ENCODE assay signal across 11 cellular contexts in genomic region chr11:67486481-67487195, GRCh38. TPM values are rescaled to one million over a fixed set of nuclear protein-coding genes. Genes with fewer than 3 reads are reported as not detected.
A peak's percentile ranks its signal among the peaks of the same experiment; 100 is the strongest.
DNase-seq lines count a peak whose midpoint lies in the region; ATAC-seq and FAIRE-seq lines count a peak whose summit lies in the region.
"Had no signal": no experiment of that assay in that cellular context is flagged by ENCODE, and none has a peak within 500 bp of the region (broad histone marks: within the 10 kb centered on the region; RNA-seq: fewer than 3 reads in every experiment).

No MANE protein-coding gene starts in this region.

- no peak overlapping the region for H3K4me3 ChIP-seq in BLaER1

- peak; percentile 97 for FAIRE-seq in GM18507 (lab: Jason Lieb, UNC)

- H3K36me3 ChIP-seq in BLaER1 = peaks cover 53% of the 10 kb centered on the region

- peaks cover 45% of the 10 kb centered on the region for H3K4me1 ChIP-seq in BLaER1

- intact Hi-C loops in sciatic nerve (cut with DNase I) = no loop called here

- H3K9me3 ChIP-seq in BLaER1 = no peaks in the 10 kb centered on the region

- H3K27me3 ChIP-seq in BLaER1 = no peaks in the 10 kb centered on the region

- no peak for DNase-seq in GM18507 (ENCODE audit: extremely low spot score, insufficient read length, low read depth)
- peak; percentile 22 for DNase-seq in central memory CD4-positive, alpha-beta T cell
- DNase-seq in NCI-H128 (lab: John Stamatoyannopoulos, UW; ENCODE audit: unreplicated experiment) = no peak
- no peak for DNase-seq in sciatic nerve (ENCODE audit: low spot score)
- DNase-seq: Calu3, NCI-H748 treated with DMSO at 0.1 percent for 48 hours had no signal

- H3K4me2 ChIP-seq in BLaER1 = peak overlapping the region; percentile 97

- 0 out of 2 replicates have a peak overlapping the region, but pooled peaks have one; percentile 18 for H3K27ac ChIP-seq in BLaER1

- peaks cover 77% of the 10 kb centered on the region for H4K20me1 ChIP-seq in BLaER1

- ATAC-seq in HG03442 (IDR thresholded peaks at IDR 0.05; ENCODE audit: unreplicated experiment) (peak; percentile 29), esophagus mucosa (no peak), HG02870 (IDR thresholded peaks at IDR 0.05; ENCODE audit: unreplicated experiment) (no peak), sciatic nerve (no peak)

- H3K9ac ChIP-seq in BLaER1 = no peak overlapping the region

RNA-seq across cellular contexts. Expression of gene AIP, which starts 3.8 kb away (rescaled TPM):
- 23.5 TPM for total RNA-seq in esophagus mucosa
- total RNA-seq in sciatic nerve = 72.0 TPM

RNA-seq across cellular contexts. Expression of gene TMEM134, which starts 17.6 kb away (rescaled TPM):
- 135 TPM for total RNA-seq in esophagus mucosa
- 49.9 TPM for total RNA-seq in sciatic nerve

RNA-seq across cellular contexts. Expression of gene PITPNM1, which starts 18.5 kb away (rescaled TPM):
- total RNA-seq in esophagus mucosa (36.5 TPM), sciatic nerve (80.0 TPM)

RNA-seq across cellular contexts. Expression of gene CDK2AP2, which starts 21.3 kb away (rescaled TPM):
- total RNA-seq in esophagus mucosa = 34.8 TPM
- 73.6 TPM for total RNA-seq in sciatic nerve

RNA-seq across cellular contexts. Expression of gene CABP4, which starts 31.5 kb away (rescaled TPM):
- 0.24 TPM for total RNA-seq in esophagus mucosa
- 2.5 TPM for total RNA-seq in sciatic nerve
- total RNA-seq: progenitor cell of endocrine pancreas had no signal
